21 cellular contexts compared by ENCODE assay signal in genomic region chr17:21678451-21679081, GRCh38. TPM values are rescaled to one million over a fixed set of nuclear protein-coding genes. Genes with fewer than 3 reads are reported as not detected.
DNase-seq lines count a peak whose midpoint lies in the region; ATAC-seq and TF ChIP-seq lines count a peak whose summit lies in the region.
"Had no signal": no experiment of that assay in that cellular context is flagged by ENCODE, and none has a peak within 500 bp of the region (broad histone marks: within the 10 kb centered on the region; RNA-seq: fewer than 3 reads in every experiment).

No MANE protein-coding gene starts in this region.

- DNase-seq in NCI-H510A treated with DMSO at 0.1 percent for 48 hours (lab: John Stamatoyannopoulos, UW) (peak; percentile 17), NCI-H510A (lab: John Stamatoyannopoulos, UW) (no peak), GOT3 (lab: John Stamatoyannopoulos, UW) (peak; percentile 22), Peyer's patch (peak in 2 of 3 donors; percentile 43 to 44), trophoblast cell (peak; percentile 19 to 52), GM19240 (ENCODE audit: insufficient read length, low spot score) (no peak), WERI-Rb-1 (no peak)
- DNase-seq: activated CD8-positive, alpha-beta T cell treated with anti-CD3 and anti-CD28 coated beads for 36 hours; activated naive CD4-positive, alpha-beta T cell treated with Interleukin-2 at 50 U/mL for 16 hours; CD8-positive, alpha-beta T cell; effector CD4-positive, alpha-beta T cell; stimulated activated CD4-positive, alpha-beta T cell treated with anti-CD3 and anti-CD28 coated beads, Interleukin-4, amount 100 ng/mL, for 1 hour had no signal

- H3K79me2 ChIP-seq in trophoblast cell (ENCODE audit: control insufficient read depth, insufficient read depth, low read length, poor library complexity): no peaks in the 10 kb centered on the region

- TF ChIP-seq POLR2A in Peyer's patch (IDR thresholded peaks at IDR 0.05): no peak

- H3K4me1 ChIP-seq in Peyer's patch (no peaks in the 10 kb centered on the region), trophoblast cell (ENCODE audit: control insufficient read depth in 1 of 2, insufficient read depth in 2 of 2, low read length in 2 of 2) (no peaks in the 10 kb centered on the region)
- H3K4me1 ChIP-seq: A549, upper lobe of left lung had no signal

- no peak overlapping the region for H4K91ac ChIP-seq in trophoblast cell (ENCODE audit: low read depth, low read length)

- H3K4ac ChIP-seq in trophoblast cell (ENCODE audit: low read depth, low read length): no peak overlapping the region

- no peak overlapping the region for H2AFZ ChIP-seq in trophoblast cell (ENCODE audit: insufficient read depth, low read length, poor library complexity)

- no peak overlapping the region for H3K14ac ChIP-seq in trophoblast cell (ENCODE audit: low read length)

- no peak overlapping the region for H4K12ac ChIP-seq in trophoblast cell (ENCODE audit: low read depth, low read length)

- no peaks in the 10 kb centered on the region for H3K36me3 ChIP-seq in Peyer's patch
- no peaks in the 10 kb centered on the region for H3K36me3 ChIP-seq in trophoblast cell (ENCODE audit: control insufficient read depth in 1 of 2, insufficient read depth in 2 of 2, low read length in 2 of 2)
- H3K36me3 ChIP-seq in WERI-Rb-1: no peaks in the 10 kb centered on the region
- H3K36me3 ChIP-seq: upper lobe of left lung had no signal

- H2BK120ac ChIP-seq in trophoblast cell (ENCODE audit: insufficient read depth, low read length, poor library complexity): no peak overlapping the region

- H3K9me3 ChIP-seq in Peyer's patch (no peaks in the 10 kb centered on the region), trophoblast cell (ENCODE audit: insufficient read depth, low read depth, low read length) (peaks cover 75% of the 10 kb centered on the region), WERI-Rb-1 (ENCODE audit: severe bottlenecking) (peaks cover 3% of the 10 kb centered on the region)
- H3K9me3 ChIP-seq: A549 had no signal

- H3K9ac ChIP-seq in trophoblast cell (ENCODE audit: low read length): no peak overlapping the region

- H3K27ac ChIP-seq in Peyer's patch (no peak overlapping the region), trophoblast cell (ENCODE audit: low read depth, low read length) (no peak overlapping the region), WERI-Rb-1 (no peak overlapping the region)
- H3K27ac ChIP-seq: A549, upper lobe of left lung had no signal

- H3K27me3 ChIP-seq in Peyer's patch: no peaks in the 10 kb centered on the region
- H3K27me3 ChIP-seq in trophoblast cell (ENCODE audit: insufficient read depth, low read length): no peaks in the 10 kb centered on the region
- H3K27me3 ChIP-seq in WERI-Rb-1 (ENCODE audit: insufficient read depth, low read depth, severe bottlenecking): peaks cover 63% of the 10 kb centered on the region
- H3K27me3 ChIP-seq: upper lobe of left lung had no signal

- no peak overlapping the region for H3K4me3 ChIP-seq in Peyer's patch
- H3K4me3 ChIP-seq in trophoblast cell (ENCODE audit: low read depth, low read length): no peak overlapping the region
- H3K4me3 ChIP-seq in WERI-Rb-1 (ENCODE audit: low read depth, low read length): no peak overlapping the region
- H3K4me3 ChIP-seq: A549, upper lobe of left lung had no signal

- no peak overlapping the region for H2BK5ac ChIP-seq in trophoblast cell (ENCODE audit: low read depth, low read length, poor library complexity)

- no CpG with 5 or more reads among the region's 41 CpGs for WGBS in trophoblast cell (ENCODE audit: extremely low coverage, insufficient coverage, insufficient read length)

- no peak overlapping the region for H3K23ac ChIP-seq in trophoblast cell (ENCODE audit: low read length)

- no peak overlapping the region for H2BK12ac ChIP-seq in trophoblast cell (ENCODE audit: low read length)

- no peak overlapping the region for H2AK5ac ChIP-seq in trophoblast cell (ENCODE audit: low read length)

- H3K79me1 ChIP-seq in trophoblast cell (ENCODE audit: low read length): no peaks in the 10 kb centered on the region

- no peak overlapping the region for H3K4me2 ChIP-seq in trophoblast cell (ENCODE audit: low read length)
- H3K4me2 ChIP-seq: A549 had no signal

- ATAC-seq in GM21717 (IDR thresholded peaks at IDR 0.05; ENCODE audit: unreplicated experiment): no peak
- ATAC-seq: activated CD8-positive, alpha-beta T cell treated with anti-CD3 and anti-CD28 coated beads for 36 hours; CD8-positive, alpha-beta T cell; naive thymus-derived CD4-positive, alpha-beta T cell had no signal

- TF ChIP-seq CTCF in Peyer's patch (IDR thresholded peaks at IDR 0.05): no peak
- no peak for TF ChIP-seq CTCF in WERI-Rb-1 (IDR thresholded peaks at IDR 0.05; ENCODE audit: low read depth, low read length)

- H4K8ac ChIP-seq in trophoblast cell (ENCODE audit: low read depth, low read length): no peak overlapping the region

- no peak overlapping the region for H3K18ac ChIP-seq in trophoblast cell (ENCODE audit: low read length)

RNA-seq across cellular contexts. Expression of gene KCNJ18, which starts 13.8 kb away (rescaled TPM):
- total RNA-seq in Peyer's patch: not detected
- not detected in 2 replicates for polyA plus RNA-seq in trophoblast cell (2013)
- total RNA-seq: activated CD8-positive, alpha-beta T cell treated with anti-CD3 and anti-CD28 coated beads for 36 hours; CD8-positive, alpha-beta T cell; HT-29; liver; naive thymus-derived CD4-positive, alpha-beta T cell; NCI-H460; renal cortical epithelial cell; SK-MEL-5; upper lobe of left lung had no signal
- polyA plus RNA-seq: A549; liver; naive thymus-derived CD4-positive, alpha-beta T cell had no signal

Comparison
In these comparisons a context has a peak if more than half of its experiments do, and no peak if none do; other contexts are left out.
1. DNase-seq: peak in NCI-H510A treated with DMSO at 0.1 percent for 48 hours (single experiment), GOT3 (single experiment), Peyer's patch (2 of 3) and trophoblast cell (2 of 2); none in NCI-H510A (single experiment), GM19240 (single experiment) and WERI-Rb-1 (single experiment).